In genomic region chr2:36952748-36953197, GRCh38 we compare ENCODE assay signal across 1 cellular context.
TF ChIP-seq lines count a peak whose summit lies in the region.

No MANE protein-coding gene starts in this region.

TF ChIP-seq in WTC11, 78 proteins besides CTCF, POLR2A, EP300 and RAD21 (continued from another document):
- TF ChIP-seq FOXP4 (CRISPR knock-in tag; IDR thresholded peaks at IDR 0.05) (no peak), SMAD4 (CRISPR knock-in tag; IDR thresholded peaks at IDR 0.05) (no peak), CREM (CRISPR knock-in tag; IDR thresholded peaks at IDR 0.05) (no peak), MYBL2 (CRISPR knock-in tag; IDR thresholded peaks at IDR 0.05) (no peak), AR (CRISPR knock-in tag; IDR thresholded peaks at IDR 0.05) (no peak)
